ENCODE assay signal across 8 cellular contexts in genomic region chr3:98731720-98732238, GRCh38. TPM values are rescaled to one million over a fixed set of nuclear protein-coding genes. Genes with fewer than 3 reads are reported as not detected.
DNase-seq lines count a peak whose midpoint lies in the region; ATAC-seq and TF ChIP-seq lines count a peak whose summit lies in the region.

No MANE protein-coding gene starts in this region.

- peak overlapping the region; percentile 88 for H3K4me3 ChIP-seq in brain microvascular endothelial cell (ENCODE audit: low read depth, low read length)
- H3K4me3 ChIP-seq in right lobe of liver: peak overlapping the region; percentile 78 to 97 (median 96)
- H3K4me3 ChIP-seq in transverse colon: peak overlapping the region; percentile 61 to 76 (median 66)

- H3K9me3 ChIP-seq in right lobe of liver: no peaks in the 10 kb centered on the region
- H3K9me3 ChIP-seq in transverse colon: no peaks in the 10 kb centered on the region

- H3K36me3 ChIP-seq in brain microvascular endothelial cell (replicated peaks) (no peaks in the 10 kb centered on the region), right lobe of liver (no peaks in the 10 kb centered on the region), transverse colon (no peaks in the 10 kb centered on the region)

- no peaks in the 10 kb centered on the region for H3K9me3 Mint-ChIP-seq in activated naive CD4-positive, alpha-beta T cell treated with anti-CD3 and anti-CD28 coated beads, Interleukin-2, amount 50 U/mL, for 24 hours
- no peaks in the 10 kb centered on the region for H3K9me3 Mint-ChIP-seq in activated naive CD4-positive, alpha-beta T cell treated with anti-CD3 and anti-CD28 coated beads, Interleukin-2, amount 50 U/mL, for 72 hours

- in situ Hi-C loops in brain microvascular endothelial cell (cut with HindIII; ENCODE audit: low pct_ligation_motif_present, low sequenced_read_pairs): no loop called here
- in situ Hi-C loops in transverse colon (cut with MboI; ENCODE audit: low pct_ligation_motif_present in 1 of 4, low pct_unique_long_range_greater_than_20kb in 1 of 4, low sequenced_read_pairs in 3 of 4): no loop called here

- peak overlapping the region; percentile 56 for H3K27ac ChIP-seq in brain microvascular endothelial cell
- H3K27ac ChIP-seq in right lobe of liver: peak overlapping the region; percentile 74 to 90 (median 89)
- peak overlapping the region; percentile 34 to 77 (median 51) for H3K27ac ChIP-seq in transverse colon

- TF ChIP-seq CTCF in brain microvascular endothelial cell (IDR thresholded peaks at IDR 0.05; ENCODE audit: low read depth, low read length, missing control alignments): no peak
- no peak for TF ChIP-seq CTCF in right lobe of liver (IDR thresholded peaks at IDR 0.05)
- TF ChIP-seq CTCF in transverse colon (IDR thresholded peaks at IDR 0.05): no peak

- H3K4me1 Mint-ChIP-seq in activated naive CD4-positive, alpha-beta T cell treated with anti-CD3 and anti-CD28 coated beads, Interleukin-2, amount 50 U/mL, for 24 hours: peaks cover 17% of the 10 kb centered on the region

- under 1% methylated on average over 9 of the region's 9 CpGs for WGBS in right lobe of liver (ENCODE audit: insufficient coverage, low coverage, low lambda C conversion rate, missing lambda C conversion rate)
- WGBS in transverse colon (ENCODE audit: low coverage in 1 of 2), 2 donors: 7 to 11% methylated on average over 8 to 9 of the region's 9 CpGs

- peak overlapping the region; percentile 68 for H3K4me3 Mint-ChIP-seq in activated naive CD4-positive, alpha-beta T cell treated with anti-CD3 and anti-CD28 coated beads, Interleukin-2, amount 50 U/mL, for 24 hours

- TF ChIP-seq POLR2A in right lobe of liver (IDR thresholded peaks at IDR 0.05) (no peak), transverse colon (IDR thresholded peaks at IDR 0.05) (no peak)

- intact Hi-C loops in right lobe of liver (cut with DNase I) (loop anchor here in 1 of 2 donors (10.0 kb wide), 1 partner anchor 53 kb away; no protein-coding TSS in a partner anchor), transverse colon (cut with DNase I; ENCODE audit: low total_unique reads) (no loop called here)

- H3K27me3 Mint-ChIP-seq in activated naive CD4-positive, alpha-beta T cell treated with anti-CD3 and anti-CD28 coated beads, Interleukin-2, amount 50 U/mL, for 24 hours: peaks cover 45% of the 10 kb centered on the region

- H3K27ac Mint-ChIP-seq in activated naive CD4-positive, alpha-beta T cell treated with anti-CD3 and anti-CD28 coated beads, Interleukin-2, amount 50 U/mL, for 24 hours: no peak overlapping the region
- H3K27ac Mint-ChIP-seq in activated naive CD4-positive, alpha-beta T cell treated with anti-CD3 and anti-CD28 coated beads, Interleukin-2, amount 50 U/mL, for 72 hours: no peak overlapping the region

- no peaks in the 10 kb centered on the region for H3K36me3 Mint-ChIP-seq in activated naive CD4-positive, alpha-beta T cell treated with anti-CD3 and anti-CD28 coated beads, Interleukin-2, amount 50 U/mL, for 24 hours
- H3K36me3 Mint-ChIP-seq in activated naive CD4-positive, alpha-beta T cell treated with anti-CD3 and anti-CD28 coated beads, Interleukin-2, amount 50 U/mL, for 72 hours: no peaks in the 10 kb centered on the region

- ATAC-seq in activated naive CD4-positive, alpha-beta T cell treated with anti-CD3 and anti-CD28 coated beads, Interleukin-2, amount 50 U/mL, for 72 hours: no peak
- ATAC-seq in right lobe of liver (peak in 1 of 4 donors; percentile 32), HG02571 (IDR thresholded peaks at IDR 0.05; ENCODE audit: unreplicated experiment) (no peak)

- H3K4me1 ChIP-seq in right lobe of liver: peaks cover 0 to 21% (median 3%) of the 10 kb centered on the region in 4 donors
- H3K4me1 ChIP-seq in transverse colon: peaks cover 0 to 23% (median 10%) of the 10 kb centered on the region in 4 donors

- H3K27me3 ChIP-seq in brain microvascular endothelial cell (replicated peaks): no peaks in the 10 kb centered on the region
- H3K27me3 ChIP-seq in right lobe of liver: no peaks in the 10 kb centered on the region
- H3K27me3 ChIP-seq in transverse colon: peaks cover 37% of the 10 kb centered on the region

- DNase-seq in activated naive CD4-positive, alpha-beta T cell treated with anti-CD3 and anti-CD28 coated beads, Interleukin-2, amount 50 U/mL, for 72 hours (ENCODE audit: low spot score in 2 of 2): no peak
- DNase-seq in brain microvascular endothelial cell (no peak), right lobe of liver (peak in 1 of 3 donors; percentile 52), transverse colon (no peak), SIG-M5 treated with dmso at 0.1 percent for 504 hours (lab: John Stamatoyannopoulos, UW; ENCODE audit: unreplicated experiment) (no peak)
- no peak for DNase-seq in stimulated activated CD4-positive, alpha-beta T cell treated with anti-CD3 and anti-CD28 coated beads, Interleukin-4, amount 100 ng/mL, for 24 hours

- no peak for TF ChIP-seq EP300 in transverse colon (IDR thresholded peaks at IDR 0.05; ENCODE audit: low read depth)

RNA-seq across cellular contexts. Expression of gene ST3GAL6, which starts 31.4 kb away (rescaled TPM):
- total RNA-seq in activated naive CD4-positive, alpha-beta T cell treated with anti-CD3 and anti-CD28 coated beads, Interleukin-2, amount 50 U/mL, for 72 hours: under 1 TPM; 0.64 to 0.88 TPM
- total RNA-seq in right lobe of liver (10 to 100 TPM; 17.8 to 69.6 (median 31.5) TPM), transverse colon (1 to 10 TPM; 2.2 to 9.7 (median 2.6) TPM)
